In genomic region chr10:122576291-122576690, GRCh38 we compare ENCODE assay signal across 33 cellular contexts. TPM values are rescaled to one million over a fixed set of nuclear protein-coding genes. Genes with fewer than 3 reads are reported as not detected.
"Had no signal": no experiment of that assay in that cellular context is flagged by ENCODE, and none has a peak within 500 bp of the region (broad histone marks: within the 10 kb centered on the region; RNA-seq: fewer than 3 reads in every experiment).

No MANE protein-coding gene starts in this region.

- H3K27me3 ChIP-seq: adrenal gland, body of pancreas, cardiac muscle cell, dorsolateral prefrontal cortex, heart left ventricle had no signal

- H3K4me3 ChIP-seq: adrenal gland, body of pancreas, cardiac muscle cell, coronary artery, dorsolateral prefrontal cortex, heart left ventricle had no signal

- DNase-seq: activated CD4-positive, alpha-beta T cell treated with anti-CD3 and anti-CD28 coated beads for 1 hour; activated CD4-positive, alpha-beta T cell treated with anti-CD3 and anti-CD28 coated beads for 48 hours; activated CD4-positive, alpha-beta T cell treated with anti-CD3 and anti-CD28 coated beads, Interleukin-2, amount 50 U/mL, for 1 hour; activated CD4-positive, alpha-beta T cell treated with anti-CD3 and anti-CD28 coated beads, Interleukin-2, amount 50 U/mL, for 48 hours; activated CD8-positive, alpha-beta memory T cell treated with anti-CD3 and anti-CD28 coated beads for 24 hours; activated CD8-positive, alpha-beta T cell treated with anti-CD3 and anti-CD28 coated beads for 36 hours; activated effector memory CD4-positive, alpha-beta T cell treated with anti-CD3 and anti-CD28 coated beads, Interleukin-2, amount 50 U/mL, for 16 hours; activated naive CD4-positive, alpha-beta T cell treated with anti-CD3 and anti-CD28 coated beads for 36 hours; activated naive CD8-positive, alpha-beta T cell treated with anti-CD3 and anti-CD28 coated beads for 36 hours; activated naive CD8-positive, alpha-beta T cell treated with anti-CD3 and anti-CD28 coated beads, Interleukin-2, amount 50 U/mL, for 24 hours; activated T-cell treated with anti-CD3 and anti-CD28 coated beads, Interleukin-2, amount 50 U/mL, for 1 hour; activated T-cell treated with anti-CD3 and anti-CD28 coated beads, Interleukin-2, amount 50 U/mL, for 48 hours; adrenal gland; amygdala; aorta; body of pancreas; central memory CD4-positive, alpha-beta T cell; cerebellar nuclear complex; dorsolateral prefrontal cortex; effector memory CD4-positive, alpha-beta T cell; endodermal cell; foreskin fibroblast; heart left ventricle; T-helper 2 cell had no signal

- H3K4me1 ChIP-seq: adrenal gland, body of pancreas, heart left ventricle had no signal

- H3K27ac ChIP-seq: adrenal gland, body of pancreas, cardiac muscle cell, coronary artery, dorsolateral prefrontal cortex, heart left ventricle, VCaP had no signal

- H3K9me3 ChIP-seq: adrenal gland had no signal

- FAIRE-seq: frontal cortex, TTC549 had no signal

- H3K36me3 ChIP-seq: adrenal gland, cardiac muscle cell, heart left ventricle had no signal

RNA-seq across cellular contexts. Expression of gene DMBT1, which starts 15.7 kb away (rescaled TPM):
- total RNA-seq: activated CD8-positive, alpha-beta T cell treated with anti-CD3 and anti-CD28 coated beads for 36 hours; activated naive CD4-positive, alpha-beta T cell treated with anti-CD3 and anti-CD28 coated beads for 36 hours; activated naive CD8-positive, alpha-beta T cell treated with anti-CD3 and anti-CD28 coated beads for 36 hours; activated T-helper 1 cell treated with anti-CD3 and anti-CD28 coated beads, Interleukin-12 subunit alpha, Interleukin-12 subunit beta, Interleukin-2, Interleukin-4 antibody, amounts not matched to agents 30 ng/mL and 10 ng/mL and 1 ng/mL, durations not matched to agents 14 hours and 24 hours and 36 hours; activated T-helper 2 cell treated with anti-CD3 and anti-CD28 coated beads, Interferon-gamma antibody, Interleukin-2, Interleukin-4, amounts not matched to agents 10 μg/mL and 5 μg/mL and 100 μg/mL, durations not matched to agents 14 hours and 24 hours and 36 hours; cardiac muscle cell; endodermal cell; epithelial cell of proximal tubule; frontal cortex; T-helper 1 cell treated with Interleukin-12 subunit alpha and Interleukin-12 subunit beta and Interleukin-4 antibody, amounts not matched to agents 30 ng/mL and 1 ng/mL, for 36 hours had no signal
- polyA plus RNA-seq: cardiac muscle cell had no signal
